ENCODE assay signal across 10 cellular contexts in genomic region chr11:85826096-85826855, GRCh38. TPM values are rescaled to one million over a fixed set of nuclear protein-coding genes. Genes with fewer than 3 reads are reported as not detected.
DNase-seq lines count a peak whose midpoint lies in the region; ATAC-seq, FAIRE-seq and TF ChIP-seq lines count a peak whose summit lies in the region.
"Had no signal": no experiment of that assay in that cellular context is flagged by ENCODE, and none has a peak within 500 bp of the region (broad histone marks: within the 10 kb centered on the region; RNA-seq: fewer than 3 reads in every experiment).

No MANE protein-coding gene starts in this region.

- no peak overlapping the region for H2AK5ac ChIP-seq in H1 (ENCODE audit: low read depth, low read length)

- H3K4ac ChIP-seq in H1 (replicated peaks; ENCODE audit: insufficient read length, low read depth, low read length): no peak overlapping the region

- no peaks in the 10 kb centered on the region for H3K27me3 Mint-ChIP-seq in natural killer cell (ENCODE audit: low read depth in 2 of 2)

- peaks cover 34 to 36% of the 10 kb centered on the region in 2 donors for H3K4me1 Mint-ChIP-seq in natural killer cell

- no peak overlapping the region for H3K4me3 ChIP-seq in HEK293 (ENCODE audit: low read depth, low read length)
- no peak overlapping the region for H3K4me3 ChIP-seq in H1 (ENCODE audit: extremely low read depth in 1 of 4, insufficient read depth in 2 of 4, low read depth in 3 of 4, low read length in 4 of 4)
- H3K4me3 ChIP-seq: SK-N-MC had no signal

- H3K27me3 ChIP-seq in H1 (replicated peaks in 1 of 4; ENCODE audit: control insufficient read depth in 3 of 4, extremely low read depth in 1 of 4, insufficient read depth in 3 of 4, low read length in 3 of 4): 0 out of 7 replicates have a peak, but pooled peaks cover 0 to 3% (median 0%) of the 10 kb centered on the region in 4 experiments

- no peak overlapping the region for H3K14ac ChIP-seq in H1 (ENCODE audit: insufficient read length)

- H3K4me1 ChIP-seq in HEK293 (ENCODE audit: control insufficient read depth, insufficient read depth, low read length): peaks cover 10% of the 10 kb centered on the region
- no peaks in the 10 kb centered on the region for H3K4me1 ChIP-seq in H1 (replicated peaks in 1 of 4; ENCODE audit: control insufficient read depth in 3 of 4, insufficient read depth in 4 of 4, low read length in 3 of 4)

- CTCF ChIA-PET in HEK293 (lab: Yijun Ruan, JAX): interaction anchor here (0.7 to 3.2 kb wide), 8 partner anchors 12 to 405 kb away, joined by 3 to 21 read pairs (median 4); partner anchors contain the start of gene CCDC83
- CTCF ChIA-PET in H1 (lab: Charles Lee; ENCODE audit: partially characterized antibody): interaction anchor here (0.7 to 4.2 kb wide), 25 partner anchors 8 to 235 kb away, joined by 3 to 31 read pairs (median 4); partner anchors contain the start of genes CCDC83 and SYTL2

- no peaks in the 10 kb centered on the region for H4K20me1 ChIP-seq in H1 (replicated peaks in 1 of 2; ENCODE audit: control insufficient read depth in 1 of 2, insufficient read depth in 2 of 2, low read length in 2 of 2)

- DNase-seq in EH (ENCODE audit: low read depth) (peak; percentile 69), SHP77 (lab: John Stamatoyannopoulos, UW) (peak; percentile 18 to 27), H1 (ENCODE audit: low read depth in 1 of 2, low spot score in 2 of 2) (no peak), natural killer cell (no peak), MV-4-11 (lab: John Stamatoyannopoulos, UW) (no peak), NCI-H128 (lab: John Stamatoyannopoulos, UW; ENCODE audit: unreplicated experiment) (no peak)
- no peak for DNase-seq in NK-92 treated with Interleukin-12 subunit alpha and Interleukin-12 subunit beta, amount 100 ng/mL, for 24 hours (lab: John Stamatoyannopoulos, UW)

- no peak overlapping the region for H3K4me3 Mint-ChIP-seq in natural killer cell

- no peaks in the 10 kb centered on the region for H3K36me3 Mint-ChIP-seq in natural killer cell

- H4K8ac ChIP-seq in H1 (ENCODE audit: extremely low read depth, insufficient read depth, low read length): no peak overlapping the region

- H2BK5ac ChIP-seq in H1 (ENCODE audit: low read depth, low read length): no peak overlapping the region

- no peak overlapping the region for H4K91ac ChIP-seq in H1 (replicated peaks; ENCODE audit: insufficient read length, low read length)

- no peaks in the 10 kb centered on the region for H3K79me1 ChIP-seq in H1 (ENCODE audit: low read depth, low read length)

- no peak overlapping the region for H3K23ac ChIP-seq in H1 (ENCODE audit: insufficient read length)

- H3K27ac ChIP-seq in HEK293 (ENCODE audit: extremely low read depth, low read depth, low read length) (no peak overlapping the region), H1 (ENCODE audit: low read depth, low read length) (no peak overlapping the region)
- H3K27ac ChIP-seq: SK-N-MC had no signal

- no peak overlapping the region for H4K5ac ChIP-seq in H1 (ENCODE audit: insufficient read length, low read depth, low read length)

- TF ChIP-seq CTCF in HEK293 (tag by site-specific recombination; IDR thresholded peaks at IDR 0.05): peak; percentile 16; the same call in 1 of the 2 replicates
- TF ChIP-seq CTCF in H1 (IDR thresholded peaks at IDR 0.05; ENCODE audit: control extremely low read depth in 1 of 3, insufficient read depth in 1 of 3, low read depth in 1 of 3, low read length in 3 of 3): peak; percentile 69 to 72 (median 71)
- no peak for TF ChIP-seq CTCF in natural killer cell (IDR thresholded peaks at IDR 0.05)

- intact Hi-C loops in natural killer cell (cut with micrococcal nuclease): loop anchor here (2.0 kb wide), 1 partner anchor 15 kb away; the partner anchor contains the start of gene SYTL2

- ATAC-seq in natural killer cell: no peak

- no peaks in the 10 kb centered on the region for H3K23me2 ChIP-seq in H1 (ENCODE audit: low read depth, low read length)

- no peak overlapping the region for H3K9ac ChIP-seq in H1 (replicated peaks in 1 of 4; ENCODE audit: extremely low read depth in 1 of 4, low read depth in 3 of 4, low read length in 3 of 4)

- 80% methylated on average over 7 of the region's 7 CpGs; no CpG with 5 or more reads in 1 of the 2 experiments for WGBS in H1 (ENCODE audit: extremely low coverage in 1 of 2, insufficient coverage in 1 of 2, insufficient read length in 1 of 2, insufficient replicate concordance in 2 of 2, low coverage in 1 of 2, low lambda C conversion rate in 2 of 2, missing lambda C conversion rate in 1 of 2), 2 experiments

- no peak for TF ChIP-seq EP300 in H1 (IDR thresholded peaks at IDR 0.05; ENCODE audit: borderline replicate concordance in 1 of 2, low read depth in 2 of 2, low read length in 2 of 2)

- H3K4me2 ChIP-seq in H1 (ENCODE audit: insufficient read depth in 1 of 2, low read depth in 2 of 2, low read length in 2 of 2): no peak overlapping the region

- H3K9me3 Mint-ChIP-seq in natural killer cell: no peaks in the 10 kb centered on the region

- no peak for TF ChIP-seq POLR2A in H1 (IDR thresholded peaks at IDR 0.05; ENCODE audit: control extremely low read depth in 1 of 2, low read depth in 2 of 2, low read length in 2 of 2)

- H2BK120ac ChIP-seq in H1 (replicated peaks; ENCODE audit: low read depth, low read length): no peak overlapping the region

- no peak for FAIRE-seq in H1 (lab: Jason Lieb, UNC)
- FAIRE-seq: islet of Langerhans had no signal

- H2BK20ac ChIP-seq in H1 (ENCODE audit: low read length): no peak overlapping the region

- no peaks in the 10 kb centered on the region for H3K9me3 ChIP-seq in HEK293 (ENCODE audit: control insufficient read depth, insufficient read depth, low read depth, low read length)
- no peaks in the 10 kb centered on the region for H3K9me3 ChIP-seq in H1 (ENCODE audit: insufficient read depth in 2 of 2, low read depth in 1 of 2, low read length in 1 of 2)

- H3K18ac ChIP-seq in H1 (ENCODE audit: extremely low read depth, low read length): no peak overlapping the region

- H3K27ac Mint-ChIP-seq in natural killer cell: peak overlapping the region; percentile 82 to 91

- POLR2A ChIA-PET in HEK293 (lab: Yijun Ruan, JAX): no interaction called here
- POLR2A ChIA-PET in H1 (lab: Charles Lee; ENCODE audit: partially characterized antibody): no interaction called here

- H2AFZ ChIP-seq in H1 (ENCODE audit: low read length): no peak overlapping the region

- H3K56ac ChIP-seq in H1 (replicated peaks; ENCODE audit: insufficient read length, low read depth, low read length): no peak overlapping the region

- no peak overlapping the region for H2BK15ac ChIP-seq in H1 (ENCODE audit: low read length)

- peak; percentile 59 to 70 for TF ChIP-seq RAD21 in H1 (IDR thresholded peaks at IDR 0.05 in 1 of 2, conservative IDR thresholded peaks at IDR 0.05 in 1 of 2; ENCODE audit: low read depth in 2 of 2, low read length in 2 of 2)

- no peak overlapping the region for H2BK12ac ChIP-seq in H1 (ENCODE audit: low read depth, low read length)

- no peaks in the 10 kb centered on the region; a peak in 1 of 4 replicates for H3K79me2 ChIP-seq in H1 (ENCODE audit: control insufficient read depth in 1 of 2, insufficient read depth in 2 of 2, low read length in 2 of 2)

- H3K36me3 ChIP-seq in HEK293 (ENCODE audit: control insufficient read depth in 2 of 2, insufficient read depth in 1 of 2, low read length in 2 of 2): no peaks in the 10 kb centered on the region
- H3K36me3 ChIP-seq in H1 (ENCODE audit: control insufficient read depth in 2 of 4, insufficient read depth in 4 of 4, low read length in 3 of 4): no peaks in the 10 kb centered on the region

TF ChIP-seq in HEK293, 187 proteins besides CTCF, POLR2A, EP300 and RAD21:
- TF ChIP-seq ZNF654 (tag by site-specific recombination; IDR thresholded peaks at IDR 0.05; ENCODE audit: low read depth) (0 out of 2 replicates have a peak, but pooled peaks have one; percentile 12), ZNF248 (tag by site-specific recombination; IDR thresholded peaks at IDR 0.05) (no peak), PRDM1 (tag by site-specific recombination; IDR thresholded peaks at IDR 0.05) (peak; percentile 80)

TF ChIP-seq in H1, 55 proteins besides CTCF, POLR2A, EP300 and RAD21:
- TF ChIP-seq YY1 (IDR thresholded peaks at IDR 0.05; ENCODE audit: low read depth, low read length) (no peak), KDM1A (IDR thresholded peaks at IDR 0.05; ENCODE audit: borderline replicate concordance, low read length) (no peak), BRCA1 (IDR thresholded peaks at IDR 0.05; ENCODE audit: low read depth, low read length) (no peak), SIN3A (conservative IDR thresholded peaks at IDR 0.05 in 1 of 2, IDR thresholded peaks at IDR 0.05 in 1 of 2; ENCODE audit: low read depth in 1 of 2, low read length in 2 of 2) (peak in 1 of 2 experiments; percentile 53; a peak in 1 of 4 replicates), JUND (IDR thresholded peaks at IDR 0.05; ENCODE audit: low read length) (no peak), BCL11A (IDR thresholded peaks at IDR 0.05; ENCODE audit: low read depth in 2 of 2, low read length in 2 of 2) (no peak), MAX (IDR thresholded peaks at IDR 0.05) (no peak)

RNA-seq across cellular contexts. Expression of gene SYTL2, which starts 15.3 kb away (rescaled TPM):
- total RNA-seq in H1 (2021; fragmentation: NEBNext Ultra II Directional; extraction: Animal tissue kit (Norgen Biotek cat#: 25700)): 9.1 TPM in 2 replicates
- 1.1 and 1.3 TPM in 2 replicates for polyA plus RNA-seq in H1 (2011; rRNA removed)
- polyA plus RNA-seq in H1 (2011; cell fraction: cytosol; rRNA removed): 2.4 TPM
- 2.9 TPM for polyA plus RNA-seq in H1 (2011; cell fraction: nucleus; rRNA removed)
- polyA plus RNA-seq in H1 (2012, experiment 1 of 2): 2.4 to 3.3 TPM (median 2.7 TPM) in 4 replicates
- polyA plus RNA-seq in H1 (2012, experiment 2 of 2): 0.09 TPM
- 12.3 TPM for polyA plus RNA-seq in H1 (2013, experiment 1 of 2)
- polyA plus RNA-seq in H1 (2013, experiment 2 of 2): 11.8 TPM
- polyA minus RNA-seq in H1 (2011; rRNA and poly(A)+ RNA removed): 2.9 and 4.1 TPM in 2 replicates
- polyA minus RNA-seq in H1 (2011; cell fraction: cytosol; rRNA and poly(A)+ RNA removed): 2.5 TPM
- 11.5 TPM for polyA minus RNA-seq in H1 (2011; cell fraction: nucleus; rRNA and poly(A)+ RNA removed)
- total RNA-seq in natural killer cell: 100 to 1,000 TPM; 116 to 237 (median 143) TPM

RNA-seq across cellular contexts. Expression of gene CCDC83, which starts 28.9 kb away (rescaled TPM):
- total RNA-seq in H1 (2021; fragmentation: NEBNext Ultra II Directional; extraction: Animal tissue kit (Norgen Biotek cat#: 25700)): not detected in 2 replicates
- not detected in 2 replicates for polyA plus RNA-seq in H1 (2011; rRNA removed)
- polyA plus RNA-seq in H1 (2011; cell fraction: cytosol; rRNA removed): not detected
- polyA plus RNA-seq in H1 (2011; cell fraction: nucleus; rRNA removed): not detected
- polyA plus RNA-seq in H1 (2012, experiment 1 of 2): not detected in 4 replicates
- not detected for polyA plus RNA-seq in H1 (2012, experiment 2 of 2)
- not detected for polyA plus RNA-seq in H1 (2013, experiment 1 of 2)
- polyA plus RNA-seq in H1 (2013, experiment 2 of 2): not detected
- not detected in 2 replicates for polyA minus RNA-seq in H1 (2011; rRNA and poly(A)+ RNA removed)
- not detected for polyA minus RNA-seq in H1 (2011; cell fraction: cytosol; rRNA and poly(A)+ RNA removed)
- not detected for polyA minus RNA-seq in H1 (2011; cell fraction: nucleus; rRNA and poly(A)+ RNA removed)
- under 1 TPM in 1 of 3 donors, not detected in 2; 0.12 TPM for total RNA-seq in natural killer cell

Comparison
In these comparisons a context has a peak if more than half of its experiments do, and no peak if none do; other contexts are left out.
1. DNase-seq: peak in EH (single experiment) and SHP77 (2 of 2); none in H1 (0 of 2), natural killer cell (single experiment), NK-92 treated with Interleukin-12 subunit alpha and Interleukin-12 subunit beta, amount 100 ng/mL, for 24 hours (single experiment), MV-4-11 (single experiment) and NCI-H128 (single experiment).
2. RNA of gene SYTL2, which starts 15.3 kb away (total RNA-seq): 116 to 237 TPM in natural killer cell; 9.1 TPM in H1; every median in the first group is over 10 times any median in the second.